Comparison of ENCODE assay signal across 10 cellular contexts in genomic region chr12:50101663-50102062, GRCh38. TPM values are rescaled to one million over a fixed set of nuclear protein-coding genes. Genes with fewer than 3 reads are reported as not detected.
DNase-seq lines count a peak whose midpoint lies in the region; ATAC-seq and TF ChIP-seq lines count a peak whose summit lies in the region.
"Had no signal": no experiment of that assay in that cellular context is flagged by ENCODE, and none has a peak within 500 bp of the region (broad histone marks: within the 10 kb centered on the region; RNA-seq: fewer than 3 reads in every experiment).

No MANE protein-coding gene starts in this region.

- H3K4me1 Mint-ChIP-seq in effector memory CD8-positive, alpha-beta T cell (ENCODE audit: low read depth in 2 of 2): no peaks in the 10 kb centered on the region

- TF ChIP-seq CTCF in GM12873 (IDR thresholded peaks at IDR 0.05; ENCODE audit: insufficient read depth, low read depth, low read length, missing control alignments) (peak; percentile 24), dorsolateral prefrontal cortex (IDR thresholded peaks at IDR 0.05 in 54 of 56, conservative IDR thresholded peaks at IDR 0.05 in 2 of 56; ENCODE audit: low read depth in 1 of 56, partially characterized antibody in 56 of 56) (peak in 49 of 56 donors; percentile 13 to 65 (median 45)), ovary (IDR thresholded peaks at IDR 0.05) (peak in 2 of 3 donors; percentile 23 to 28)

- whole genome bisulfite sequencing in ovary, 3 donors: 29 to 47% (median 37%) methylated on average over 3 of the region's 3 CpGs

- no peak for TF ChIP-seq EP300 in ovary (IDR thresholded peaks at IDR 0.05)

- peak; percentile 20 for DNase-seq in NCI-H2227 (lab: John Stamatoyannopoulos, UW; ENCODE audit: unreplicated experiment)
- no peak for DNase-seq in dorsolateral prefrontal cortex
- no peak for DNase-seq in ovary
- no peak for DNase-seq in NCI-H774 (lab: John Stamatoyannopoulos, UW)
- DNase-seq in effector memory CD8-positive, alpha-beta T cell: no peak
- DNase-seq: activated CD4-positive, alpha-beta memory T cell treated with anti-CD3 and anti-CD28 coated beads for 36 hours had no signal

- no peaks in the 10 kb centered on the region for H3K9me3 ChIP-seq in ovary

- H3K27ac ChIP-seq in dorsolateral prefrontal cortex (peak overlapping the region in 58 of 59 donors; percentile 57 to 99 (median 92)), ovary (no peak overlapping the region)

- intact Hi-C loops in dorsolateral prefrontal cortex (cut with DNase I) (loop anchor here in 1 of 2 donors (10.0 kb wide), 1 partner anchor 183 kb away; the partner anchor contains the start of gene LIMA1), ovary (cut with DNase I) (no loop called here)

- no peak overlapping the region for H3K27ac Mint-ChIP-seq in effector memory CD8-positive, alpha-beta T cell
- H3K27ac Mint-ChIP-seq: activated CD4-positive, alpha-beta memory T cell treated with anti-CD3 and anti-CD28 coated beads for 36 hours had no signal

- ATAC-seq in GM18511 (IDR thresholded peaks at IDR 0.05; ENCODE audit: unreplicated experiment): no peak
- ATAC-seq in GM19035 (IDR thresholded peaks at IDR 0.05; ENCODE audit: unreplicated experiment): no peak
- no peak for ATAC-seq in effector memory CD8-positive, alpha-beta T cell (replicated peaks)

- H3K4me1 ChIP-seq in ovary (ENCODE audit: insufficient read depth): peaks cover 15% of the 10 kb centered on the region

- H3K27me3 ChIP-seq in dorsolateral prefrontal cortex (no peaks in the 10 kb centered on the region), ovary (no peaks in the 10 kb centered on the region)

- no peak for TF ChIP-seq POLR2A in ovary (IDR thresholded peaks at IDR 0.05)

- no peak overlapping the region for H3K4me3 Mint-ChIP-seq in effector memory CD8-positive, alpha-beta T cell
- H3K4me3 Mint-ChIP-seq: activated CD4-positive, alpha-beta memory T cell treated with anti-CD3 and anti-CD28 coated beads for 36 hours had no signal

- peak overlapping the region in 15 of 59 donors; percentile 2 to 47 (median 22) for H3K4me3 ChIP-seq in dorsolateral prefrontal cortex
- H3K4me3 ChIP-seq in ovary: no peak overlapping the region
- H3K4me3 ChIP-seq: lung had no signal

- H3K36me3 Mint-ChIP-seq in effector memory CD8-positive, alpha-beta T cell (ENCODE audit: insufficient read depth): peaks cover 41% of the 10 kb centered on the region

- H3K9me3 Mint-ChIP-seq in effector memory CD8-positive, alpha-beta T cell: no peaks in the 10 kb centered on the region
- H3K9me3 Mint-ChIP-seq: activated CD4-positive, alpha-beta memory T cell treated with anti-CD3 and anti-CD28 coated beads for 36 hours had no signal

- H3K27me3 Mint-ChIP-seq in effector memory CD8-positive, alpha-beta T cell: no peaks in the 10 kb centered on the region
- H3K27me3 Mint-ChIP-seq: activated CD4-positive, alpha-beta memory T cell treated with anti-CD3 and anti-CD28 coated beads for 36 hours had no signal

- peaks cover 2% of the 10 kb centered on the region for H3K36me3 ChIP-seq in ovary

RNA-seq across cellular contexts. Expression of gene GPD1, which starts 2.1 kb away (rescaled TPM):
- total RNA-seq in dorsolateral prefrontal cortex: 10 to 100 TPM in 35 of 120 experiments, 1 to 10 TPM in 85; 2.0 to 47.2 (median 7.3) TPM
- 1 to 10 TPM in 1 of 7 donors, under 1 TPM in 6; 0.15 to 9.4 (median 0.46) TPM for total RNA-seq in ovary
- polyA plus RNA-seq in ovary: under 1 TPM; 0.10 to 0.85 TPM

RNA-seq across cellular contexts. Expression of gene COX14, which starts 10.4 kb away (rescaled TPM):
- total RNA-seq in dorsolateral prefrontal cortex (10 to 100 TPM; 34.1 to 74.3 (median 53.9) TPM), ovary (10 to 100 TPM; 37.5 to 72.6 (median 45.4) TPM)
- polyA plus RNA-seq in ovary: 10 to 100 TPM; 46.4 to 85.4 TPM

RNA-seq across cellular contexts. Expression of gene SMARCD1, which starts 16.5 kb away (rescaled TPM):
- 10 to 100 TPM; 30.8 to 66.7 (median 44.2) TPM for total RNA-seq in dorsolateral prefrontal cortex
- 10 to 100 TPM; 33.5 to 57.7 (median 50.7) TPM for total RNA-seq in ovary
- polyA plus RNA-seq in ovary: 10 to 100 TPM; 26.1 to 56.9 TPM

RNA-seq across cellular contexts. Expression of gene ASIC1, which starts 44.3 kb away (rescaled TPM):
- 10 to 100 TPM; 24.4 to 56.2 (median 38.4) TPM for total RNA-seq in dorsolateral prefrontal cortex
- 1 to 10 TPM in 2 of 7 donors, under 1 TPM in 5; 0.12 to 4.1 (median 0.69) TPM for total RNA-seq in ovary
- polyA plus RNA-seq in ovary: 1 to 10 TPM in 1 of 2 donors, under 1 TPM in 1; 0.58 to 3.0 TPM

Comparison
In these comparisons a context has a peak if more than half of its experiments do, and no peak if none do; other contexts are left out.
1. H3K27ac ChIP-seq: peak in dorsolateral prefrontal cortex (58 of 59); none in ovary (0 of 2).
2. Peak in every context shown above with its lines, with median percentiles within 50 percentile points of each other: CTCF ChIP-seq.